Comparison of ENCODE assay signal across 7 cellular contexts in the genomic region with DNA sequence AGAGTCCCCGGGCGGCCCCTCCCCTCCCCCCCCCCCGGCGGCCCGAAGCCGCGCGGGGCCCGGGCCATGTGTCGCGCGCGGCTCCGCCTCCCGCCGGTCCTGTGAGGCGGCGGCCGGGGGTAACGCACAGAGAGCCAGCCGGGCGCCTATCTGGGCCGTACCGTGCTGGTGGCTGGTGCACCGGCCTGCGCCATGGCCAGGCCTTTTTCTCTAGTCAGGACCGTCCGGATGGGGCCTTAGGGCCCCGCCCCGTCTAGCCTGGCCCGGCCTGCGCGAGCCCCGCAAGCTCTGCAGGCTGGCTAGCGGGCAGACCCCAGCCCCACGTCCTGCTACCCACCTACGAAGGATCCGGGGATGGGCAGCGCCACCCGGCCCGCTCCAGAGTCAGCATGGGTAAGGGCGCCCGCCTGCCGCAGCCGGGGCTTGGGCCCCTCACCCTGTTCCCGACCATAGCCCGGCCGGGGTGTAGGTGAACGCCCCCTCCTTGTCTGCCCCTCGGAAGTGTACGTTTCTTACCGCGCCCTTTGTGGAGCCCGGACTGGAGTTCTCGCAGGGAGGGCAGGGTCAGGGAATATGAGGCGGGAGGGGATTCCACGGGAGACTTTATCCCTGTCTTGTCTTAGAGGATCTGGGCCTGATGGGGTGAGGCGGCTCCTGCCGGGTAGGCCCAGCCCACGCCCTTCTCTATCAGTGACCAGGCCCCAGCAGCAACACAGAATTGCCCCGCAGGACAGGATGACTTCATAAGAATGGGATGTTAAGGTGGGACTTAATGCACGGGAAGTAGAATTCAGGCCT. TPM values are rescaled to one million over a fixed set of nuclear protein-coding genes. Genes with fewer than 3 reads are reported as not detected.
DNase-seq lines count a peak whose midpoint lies in the region; ATAC-seq, FAIRE-seq and TF ChIP-seq lines count a peak whose summit lies in the region.

TSS of gene CENPT (minus strand) at position 630 of the 798 bp plus-strand sequence. CDS start 13,834 bp downstream, outside the sequence.

- peak; percentile 60 for FAIRE-seq in endothelial cell of umbilical vein (lab: Jason Lieb, UNC)

- H3K27ac Mint-ChIP-seq in type B pancreatic cell = peak within 1 kb of the TSS; percentile 99

- no peaks in the 10 kb centered on the region for H3K9me3 Mint-ChIP-seq in type B pancreatic cell

- H3K27ac ChIP-seq in HL-60 (replicated peaks) = peak within 1 kb of the TSS; percentile 90
- peak within 1 kb of the TSS; percentile 85 for H3K27ac ChIP-seq in VCaP
- peak within 1 kb of the TSS; percentile 79 for H3K27ac ChIP-seq in endothelial cell of umbilical vein (ENCODE audit: insufficient read depth, low read depth, low read length)

- DNase-seq in GM12864 (ENCODE audit: low read depth) (no peak), HL-60 (ENCODE audit: low read depth in 1 of 2, low spot score in 1 of 2) (peak in 1 of 2 experiments; percentile 9), endothelial cell of umbilical vein (ENCODE audit: low read depth, low spot score) (peak; percentile 58), type B pancreatic cell (ENCODE audit: extremely low spot score, unreplicated experiment) (peak; percentile 73)

- H3K27me3 ChIP-seq in HL-60 (ENCODE audit: insufficient read depth, poor library complexity, severe bottlenecking) (no peaks in the 10 kb centered on the region), endothelial cell of umbilical vein (ENCODE audit: control insufficient read depth in 2 of 2, insufficient read depth in 2 of 2, low read length in 2 of 2) (no peaks in the 10 kb centered on the region), mononuclear cell (ENCODE audit: insufficient read depth, low read length) (no peaks in the 10 kb centered on the region)

- dilution Hi-C loops in endothelial cell of umbilical vein (cut with MboI; ENCODE audit: extremely low pct_ligation_motif_present, low sequenced_read_pairs) = no loop called here

- H3K4me3 Mint-ChIP-seq in type B pancreatic cell = peak within 1 kb of the TSS; percentile 96

- no TSS peak for BruUV-seq in endothelial cell of umbilical vein (replicated peaks; lab: Mats Ljungman, UMichigan)

- CTCF ChIA-PET in endothelial cell of umbilical vein (lab: Charles Lee) = interaction anchor here (1.0 to 1.5 kb wide), 4 partner anchors 10 to 175 kb away, joined by 3 to 6 read pairs (median 4); no protein-coding TSS in a partner anchor

- H2AFZ ChIP-seq in endothelial cell of umbilical vein (ENCODE audit: low read depth, low read length) = peak within 1 kb of the TSS; percentile 74

- intact Hi-C loops in endothelial cell of umbilical vein (cut with micrococcal nuclease) = loop anchor here (1.0 to 2.0 kb wide), 4 partner anchors 26 to 174 kb away; partner anchors contain the start of genes EDC4 and PSKH1

- peaks cover 0 to 3% of the 10 kb centered on the region in 2 experiments for H3K36me3 ChIP-seq in endothelial cell of umbilical vein (ENCODE audit: control insufficient read depth in 2 of 2, extremely low read depth in 1 of 2, insufficient read depth in 2 of 2, low read length in 2 of 2)

- H3K9me3 ChIP-seq in endothelial cell of umbilical vein (replicated peaks; ENCODE audit: control insufficient read depth, insufficient read depth, low read length) = no peaks in the 10 kb centered on the region
- H3K9me3 ChIP-seq in mononuclear cell (ENCODE audit: low read depth, low read length) = no peaks in the 10 kb centered on the region

- TF ChIP-seq CTCF in GM12864 (IDR thresholded peaks at IDR 0.05; ENCODE audit: low read depth, low read length, missing control alignments) (no peak), HL-60 (IDR thresholded peaks at IDR 0.05; ENCODE audit: insufficient read depth, low read length) (no peak), VCaP (conservative IDR thresholded peaks at IDR 0.05) (no peak), endothelial cell of umbilical vein (IDR thresholded peaks at IDR 0.05; ENCODE audit: extremely low read depth in 1 of 2, insufficient read depth in 1 of 2, low read depth in 1 of 2, low read length in 2 of 2) (no peak), type B pancreatic cell (conservative IDR thresholded peaks at IDR 0.05) (no peak)

- TF ChIP-seq POLR2A in endothelial cell of umbilical vein (IDR thresholded peaks at IDR 0.05; ENCODE audit: low read depth, low read length) = no peak

- H3K27me3 Mint-ChIP-seq in type B pancreatic cell = no peaks in the 10 kb centered on the region

- H3K9me1 ChIP-seq in endothelial cell of umbilical vein (replicated peaks; ENCODE audit: control insufficient read depth, extremely low read depth, insufficient read depth, low read length) = no peaks in the 10 kb centered on the region

- POLR2A ChIA-PET in endothelial cell of umbilical vein (lab: Charles Lee) = interaction anchor here (1.1 kb wide), 1 partner anchor 26 kb away, joined by 3 read pairs; the partner anchor contains the start of gene EDC4

- peaks cover 3% of the 10 kb centered on the region for H3K36me3 Mint-ChIP-seq in type B pancreatic cell

- peak; percentile 35 for ATAC-seq in GM21423 (IDR thresholded peaks at IDR 0.05; ENCODE audit: unreplicated experiment)

- H3K4me1 ChIP-seq in endothelial cell of umbilical vein (ENCODE audit: control insufficient read depth, extremely low read depth, insufficient read depth, low read length) (peaks cover 32% of the 10 kb centered on the region), mononuclear cell (ENCODE audit: insufficient read depth, low read length) (peaks cover 51% of the 10 kb centered on the region)

- peaks cover 3% of the 10 kb centered on the region for H4K20me1 ChIP-seq in endothelial cell of umbilical vein (replicated peaks; ENCODE audit: control insufficient read depth, extremely low read depth, insufficient read depth, low read length)

- peaks cover 72% of the 10 kb centered on the region for H3K79me2 ChIP-seq in endothelial cell of umbilical vein (ENCODE audit: control insufficient read depth, insufficient read depth, low read length)

- H3K9ac ChIP-seq in endothelial cell of umbilical vein (replicated peaks; ENCODE audit: extremely low read depth, insufficient read depth, low read length) = peak within 1 kb of the TSS; percentile 93

- peaks cover 36% of the 10 kb centered on the region for H3K4me1 Mint-ChIP-seq in type B pancreatic cell (ENCODE audit: unreplicated experiment)

- peak within 1 kb of the TSS; percentile 74 for H3K4me3 ChIP-seq in GM12864 (ENCODE audit: low read depth, low read length)
- peak within 1 kb of the TSS; percentile 99 for H3K4me3 ChIP-seq in HL-60 (replicated peaks; ENCODE audit: insufficient read depth, low read length)
- peak within 1 kb of the TSS; percentile 71 to 81 (median 74) for H3K4me3 ChIP-seq in endothelial cell of umbilical vein (replicated peaks in 1 of 3; ENCODE audit: insufficient read depth in 1 of 3, low read depth in 1 of 3, low read length in 3 of 3)
- H3K4me3 ChIP-seq in mononuclear cell (ENCODE audit: low read length) = peak within 1 kb of the TSS; percentile 69

- peak within 1 kb of the TSS; percentile 79 for H3K4me2 ChIP-seq in endothelial cell of umbilical vein (ENCODE audit: insufficient read depth, low read length)

TF ChIP-seq in endothelial cell of umbilical vein, 7 proteins besides CTCF, POLR2A, EP300 and RAD21:
- TF ChIP-seq FOS (IDR thresholded peaks at IDR 0.05; ENCODE audit: borderline replicate concordance, insufficient read depth, low read length) (no peak), MAX (IDR thresholded peaks at IDR 0.05; ENCODE audit: insufficient read depth, insufficient read length) (peak; percentile 0)

RNA-seq across cellular contexts. Expression of gene CENPT, which starts in this region (rescaled TPM):
- total RNA-seq in endothelial cell of umbilical vein (57.5 and 60.3 TPM in 2 replicates), mononuclear cell (20.8 TPM), type B pancreatic cell (ENCODE audit: low replicate concordance) (67.6 and 74.2 TPM in 2 replicates)
- polyA plus RNA-seq in endothelial cell of umbilical vein = 61.3 and 70.3 TPM in 2 replicates
- 29.6 and 37.1 TPM in 2 replicates for polyA plus RNA-seq in endothelial cell of umbilical vein (2011; cell fraction: cytosol; rRNA removed)
- polyA plus RNA-seq in endothelial cell of umbilical vein (2011; cell fraction: nucleus; rRNA removed) = 432 and 495 TPM in 2 replicates
- polyA plus RNA-seq in endothelial cell of umbilical vein (2012) = 43.0 and 54.3 TPM in 2 replicates
- polyA minus RNA-seq in endothelial cell of umbilical vein = 28.7 and 40.5 TPM in 2 replicates
- polyA minus RNA-seq in endothelial cell of umbilical vein (2011; cell fraction: cytosol; rRNA and poly(A)+ RNA removed) = 19.8 TPM
- polyA minus RNA-seq in endothelial cell of umbilical vein (2011; cell fraction: nucleus; rRNA and poly(A)+ RNA removed) = 39.4 and 54.5 TPM in 2 replicates
